ENCODE assay signal across 9 cellular contexts in the genomic region with DNA sequence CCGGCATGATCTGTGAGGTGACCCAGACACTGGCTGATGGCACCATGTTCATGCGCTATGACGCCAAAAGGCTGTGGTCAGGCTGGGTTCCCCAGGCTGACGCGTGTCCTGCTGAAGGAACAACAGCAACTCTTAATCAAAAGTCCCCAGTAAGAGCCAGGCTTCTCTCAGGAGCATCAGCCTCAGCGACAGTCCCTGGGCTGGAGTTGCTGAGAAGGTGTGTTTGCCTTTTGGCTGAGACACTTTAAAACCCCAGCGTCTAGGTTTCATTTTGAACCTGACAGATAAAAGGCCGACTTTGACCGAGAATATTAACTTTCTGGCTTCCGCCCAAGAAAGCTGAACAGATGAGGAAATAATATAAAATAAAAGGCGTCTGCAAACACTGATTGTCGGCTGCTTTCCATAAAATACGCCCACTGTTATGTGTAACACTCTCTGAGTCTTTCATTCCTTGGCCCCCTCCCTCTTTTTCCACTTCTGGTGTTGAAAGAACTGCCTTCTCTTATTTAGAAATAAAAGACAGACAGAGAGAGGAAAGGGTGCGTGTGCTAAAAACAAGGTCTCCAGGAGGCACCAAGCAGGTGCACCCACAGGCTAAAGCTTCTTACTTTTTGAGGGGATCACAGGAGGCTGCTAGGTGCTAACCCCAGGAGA.
DNase-seq lines count a peak whose midpoint lies in the region; ATAC-seq and TF ChIP-seq lines count a peak whose summit lies in the region.
"Had no signal": no experiment of that assay in that cellular context is flagged by ENCODE, and none has a peak within 500 bp of the region (broad histone marks: within the 10 kb centered on the region; RNA-seq: fewer than 3 reads in every experiment).

No MANE protein-coding gene starts in this region.

- H3K36me3 ChIP-seq in stomach (no peaks in the 10 kb centered on the region), smooth muscle cell (ENCODE audit: low read depth) (no peaks in the 10 kb centered on the region)
- H3K36me3 ChIP-seq: heart right ventricle had no signal

- no peaks in the 10 kb centered on the region for H3K36me3 Mint-ChIP-seq in activated CD4-positive, alpha-beta T cell treated with anti-CD3 and anti-CD28 coated beads for 36 hours (ENCODE audit: low read depth)
- no peaks in the 10 kb centered on the region for H3K36me3 Mint-ChIP-seq in activated CD4-positive, alpha-beta T cell treated with anti-CD3 and anti-CD28 coated beads, Interleukin-2, amount 10 ng/mL, durations not matched to agents 24 days and 14 days (ENCODE audit: low read depth)

- TF ChIP-seq EP300 in stomach (IDR thresholded peaks at IDR 0.05) = no peak

- H3K9me3 ChIP-seq in stomach (no peaks in the 10 kb centered on the region), smooth muscle cell (replicated peaks; ENCODE audit: low read depth) (no peaks in the 10 kb centered on the region)
- H3K9me3 ChIP-seq: heart right ventricle had no signal

- no peaks in the 10 kb centered on the region for H3K27me3 Mint-ChIP-seq in activated CD4-positive, alpha-beta T cell treated with anti-CD3 and anti-CD28 coated beads for 36 hours
- no peaks in the 10 kb centered on the region for H3K27me3 Mint-ChIP-seq in activated CD4-positive, alpha-beta T cell treated with anti-CD3 and anti-CD28 coated beads, Interleukin-2, amount 10 ng/mL, durations not matched to agents 24 days and 14 days

- H2AFZ ChIP-seq in smooth muscle cell (ENCODE audit: low read depth) = no peak overlapping the region

- peak; percentile 79 for ATAC-seq in activated CD4-positive, alpha-beta T cell treated with anti-CD3 and anti-CD28 coated beads for 36 hours

- POLR2A ChIA-PET in activated CD4-positive, alpha-beta T cell treated with anti-CD3 and anti-CD28 coated beads for 36 hours (lab: Charles Lee) = interaction anchor here (0.7 to 1.1 kb wide), 3 partner anchors 11 to 159 kb away, joined by 3 to 4 read pairs (median 3); no protein-coding TSS in a partner anchor

- H3K4me3 Mint-ChIP-seq in activated CD4-positive, alpha-beta T cell treated with anti-CD3 and anti-CD28 coated beads for 36 hours = peak overlapping the region; percentile 40
- H3K4me3 Mint-ChIP-seq in activated CD4-positive, alpha-beta T cell treated with anti-CD3 and anti-CD28 coated beads, Interleukin-2, amount 10 ng/mL, durations not matched to agents 24 days and 14 days = peak overlapping the region; percentile 57

- TF ChIP-seq CTCF in fibroblast of the aortic adventitia (IDR thresholded peaks at IDR 0.05; ENCODE audit: insufficient read depth, low read length) (no peak), stomach (IDR thresholded peaks at IDR 0.05) (no peak), smooth muscle cell (IDR thresholded peaks at IDR 0.05; ENCODE audit: borderline replicate concordance, insufficient read depth, poor library complexity, severe bottlenecking) (no peak), coronary artery (IDR thresholded peaks at IDR 0.05) (no peak)

- H3K4me1 ChIP-seq in stomach (peaks cover 0 to 6% (median 2%) of the 10 kb centered on the region in 4 donors), smooth muscle cell (ENCODE audit: low read depth) (no peaks in the 10 kb centered on the region)

- CTCF ChIA-PET in activated CD4-positive, alpha-beta T cell treated with anti-CD3 and anti-CD28 coated beads for 36 hours (lab: Charles Lee) = interaction anchor here (0.6 to 1.4 kb wide), 2 partner anchors 11 to 302 kb away, joined by 3 to 4 read pairs; no protein-coding TSS in a partner anchor

- intact Hi-C loops in activated CD4-positive, alpha-beta T cell treated with anti-CD3 and anti-CD28 coated beads for 36 hours (cut with DNase I, micrococcal nuclease) = no loop called here
- intact Hi-C loops in activated CD4-positive, alpha-beta T cell treated with anti-CD3 and anti-CD28 coated beads, Interleukin-2, amount 10 ng/mL, durations not matched to agents 24 days and 14 days (cut with micrococcal nuclease) = loop anchor here (1.0 kb wide), 1 partner anchor 21 kb away; no protein-coding TSS in a partner anchor
- intact Hi-C loops in stomach (cut with DNase I; ENCODE audit: low total_unique reads) = no loop called here

- H3K9ac ChIP-seq in smooth muscle cell (ENCODE audit: low read depth) = no peak overlapping the region

- H4K20me1 ChIP-seq in smooth muscle cell (ENCODE audit: low read depth) = no peaks in the 10 kb centered on the region

- no peaks in the 10 kb centered on the region for H3F3A ChIP-seq in smooth muscle cell (ENCODE audit: low read depth)

- no peak overlapping the region for H3K4me2 ChIP-seq in smooth muscle cell

- 6 to 38% (median 9%) methylated on average over 14 of the region's 14 CpGs for WGBS in stomach, 5 donors
- WGBS in smooth muscle cell (ENCODE audit: low lambda C conversion rate) = 75% methylated on average over 14 of the region's 14 CpGs

- no peaks in the 10 kb centered on the region for H3K79me2 ChIP-seq in smooth muscle cell (ENCODE audit: low read depth)

- H3K27ac ChIP-seq in stomach (peak overlapping the region in 3 of 5 donors; percentile 14 to 60 (median 39)), smooth muscle cell (ENCODE audit: low read depth) (no peak overlapping the region), coronary artery (no peak overlapping the region)
- H3K27ac ChIP-seq: heart right ventricle had no signal

- H3K27me3 ChIP-seq in stomach (peaks cover 0 to 7% (median 0%) of the 10 kb centered on the region in 3 donors), smooth muscle cell (ENCODE audit: low read depth) (no peaks in the 10 kb centered on the region)
- H3K27me3 ChIP-seq: heart right ventricle had no signal

- H3K9me3 Mint-ChIP-seq in activated CD4-positive, alpha-beta T cell treated with anti-CD3 and anti-CD28 coated beads for 36 hours (ENCODE audit: low read depth) = no peaks in the 10 kb centered on the region
- H3K9me3 Mint-ChIP-seq in activated CD4-positive, alpha-beta T cell treated with anti-CD3 and anti-CD28 coated beads, Interleukin-2, amount 10 ng/mL, durations not matched to agents 24 days and 14 days = peaks cover 3% of the 10 kb centered on the region

- no peak for TF ChIP-seq POLR2A in stomach (IDR thresholded peaks at IDR 0.05)

- peaks cover 31% of the 10 kb centered on the region for H3K4me1 Mint-ChIP-seq in activated CD4-positive, alpha-beta T cell treated with anti-CD3 and anti-CD28 coated beads for 36 hours
- peaks cover 18% of the 10 kb centered on the region for H3K4me1 Mint-ChIP-seq in activated CD4-positive, alpha-beta T cell treated with anti-CD3 and anti-CD28 coated beads, Interleukin-2, amount 10 ng/mL, durations not matched to agents 24 days and 14 days

- peak; percentile 53 for DNase-seq in activated CD4-positive, alpha-beta T cell treated with anti-CD3 and anti-CD28 coated beads for 36 hours
- no peak for DNase-seq in activated CD4-positive, alpha-beta T cell treated with anti-CD3 and anti-CD28 coated beads for 1 hour
- peak; percentile 75 for DNase-seq in activated CD4-positive, alpha-beta T cell treated with anti-CD3 and anti-CD28 coated beads, Interleukin-2, amount 10 ng/mL, durations not matched to agents 24 days and 14 days
- DNase-seq in fibroblast of the aortic adventitia (ENCODE audit: low read depth) (peak; percentile 8), stomach (peak; percentile 38), smooth muscle cell (lab: John Stamatoyannopoulos, UW; ENCODE audit: unreplicated experiment) (no peak), amygdala (lab: John Stamatoyannopoulos, UW) (no peak), coronary artery (ENCODE audit: low spot score) (no peak)
- DNase-seq: heart right ventricle had no signal

- H3K27ac Mint-ChIP-seq in activated CD4-positive, alpha-beta T cell treated with anti-CD3 and anti-CD28 coated beads for 36 hours = peak overlapping the region; percentile 83
- H3K27ac Mint-ChIP-seq in activated CD4-positive, alpha-beta T cell treated with anti-CD3 and anti-CD28 coated beads, Interleukin-2, amount 10 ng/mL, durations not matched to agents 24 days and 14 days = peak overlapping the region; percentile 87

- H3K4me3 ChIP-seq in fibroblast of the aortic adventitia (ENCODE audit: low read depth, low read length) (no peak overlapping the region), stomach (peak overlapping the region in 1 of 4 donors; percentile 11), smooth muscle cell (no peak overlapping the region), coronary artery (no peak overlapping the region)
- H3K4me3 ChIP-seq: heart right ventricle had no signal

Comparison
In these comparisons a context has a peak if more than half of its experiments do, and no peak if none do; other contexts are left out.
1. DNase-seq: peak in activated CD4-positive, alpha-beta T cell treated with anti-CD3 and anti-CD28 coated beads for 36 hours (single experiment), activated CD4-positive, alpha-beta T cell treated with anti-CD3 and anti-CD28 coated beads, Interleukin-2, amount 10 ng/mL, durations not matched to agents 24 days and 14 days (single experiment), fibroblast of the aortic adventitia (single experiment) and stomach (single experiment); none in activated CD4-positive, alpha-beta T cell treated with anti-CD3 and anti-CD28 coated beads for 1 hour (single experiment), smooth muscle cell (single experiment), amygdala (0 of 56) and coronary artery (single experiment).
2. H3K27ac ChIP-seq: peak in stomach (3 of 5); none in smooth muscle cell (single experiment) and coronary artery (0 of 2).